Comparison of ENCODE assay signal across 15 cellular contexts in genomic region chr9:1454980-1455367, GRCh38.
DNase-seq lines count a peak whose midpoint lies in the region; ATAC-seq and TF ChIP-seq lines count a peak whose summit lies in the region.
"Had no signal": no experiment of that assay in that cellular context is flagged by ENCODE, and none has a peak within 500 bp of the region (broad histone marks: within the 10 kb centered on the region; RNA-seq: fewer than 3 reads in every experiment).

No MANE protein-coding gene starts in this region.

- intact Hi-C loops in sciatic nerve (cut with DNase I): no loop called here

- H3K9me3 ChIP-seq in GM23248 (ENCODE audit: low read depth) (no peaks in the 10 kb centered on the region), smooth muscle cell (replicated peaks; ENCODE audit: low read depth) (peaks cover 5% of the 10 kb centered on the region)
- H3K9me3 ChIP-seq: BE2C, Caco-2, HAP-1 had no signal

- H3F3A ChIP-seq in GM23248 (ENCODE audit: insufficient read depth) (peaks cover 6% of the 10 kb centered on the region; the same call in 1 of the 2 replicates), smooth muscle cell (ENCODE audit: low read depth) (no peaks in the 10 kb centered on the region)

- H3K27ac ChIP-seq in GM23248: no peak overlapping the region
- peak overlapping the region; percentile 86 for H3K27ac ChIP-seq in cingulate gyrus (ENCODE audit: low read depth, low read length)
- peak overlapping the region; percentile 96 for H3K27ac ChIP-seq in temporal lobe (ENCODE audit: low read depth, low read length)
- H3K27ac ChIP-seq in smooth muscle cell (ENCODE audit: low read depth): no peak overlapping the region

- in situ Hi-C loops in GM23248 (cut with MboI): no loop called here

- H3K27me3 ChIP-seq in GM23248 (replicated peaks; ENCODE audit: insufficient read depth): peaks cover 57% of the 10 kb centered on the region
- no peaks in the 10 kb centered on the region for H3K27me3 ChIP-seq in smooth muscle cell (ENCODE audit: low read depth)
- H3K27me3 ChIP-seq: BE2C had no signal

- 4 to 5% methylated on average over 5 of the region's 5 CpGs for WGBS in GM23248 (ENCODE audit: low coverage in 1 of 2, low lambda C conversion rate in 2 of 2, missing lambda C conversion rate in 2 of 2), 2 experiments
- WGBS in smooth muscle cell (ENCODE audit: low lambda C conversion rate): 55% methylated on average over 5 of the region's 5 CpGs

- TF ChIP-seq CTCF in smooth muscle cell (IDR thresholded peaks at IDR 0.05; ENCODE audit: borderline replicate concordance, insufficient read depth, poor library complexity, severe bottlenecking): no peak

- H3K79me2 ChIP-seq in GM23248 (ENCODE audit: insufficient read depth): no peaks in the 10 kb centered on the region
- H3K79me2 ChIP-seq in smooth muscle cell (ENCODE audit: low read depth): no peaks in the 10 kb centered on the region

- no peak overlapping the region for H3K4me3 ChIP-seq in GM23248
- no peak overlapping the region for H3K4me3 ChIP-seq in smooth muscle cell
- H3K4me3 ChIP-seq: HAP-1 had no signal

- H2AFZ ChIP-seq in GM23248 (no peak overlapping the region), smooth muscle cell (ENCODE audit: low read depth) (no peak overlapping the region)

- H3K36me3 ChIP-seq in GM23248 (ENCODE audit: low read depth): no peaks in the 10 kb centered on the region
- no peaks in the 10 kb centered on the region for H3K36me3 ChIP-seq in smooth muscle cell (ENCODE audit: low read depth)
- H3K36me3 ChIP-seq: BE2C, HAP-1 had no signal

- H4K20me1 ChIP-seq in GM23248 (ENCODE audit: insufficient read depth): no peaks in the 10 kb centered on the region
- no peaks in the 10 kb centered on the region for H4K20me1 ChIP-seq in smooth muscle cell (ENCODE audit: low read depth)

- H3K4me1 ChIP-seq in GM23248 (ENCODE audit: insufficient read depth) (peaks cover 4% of the 10 kb centered on the region; the same call in 1 of the 2 replicates), smooth muscle cell (ENCODE audit: low read depth) (no peaks in the 10 kb centered on the region)
- H3K4me1 ChIP-seq: BE2C, Caco-2, HAP-1 had no signal

- no peaks in the 10 kb centered on the region for H3K9me2 ChIP-seq in GM23248 (ENCODE audit: insufficient read depth)

- H3K4me2 ChIP-seq in GM23248 (ENCODE audit: unreplicated experiment) (no peak overlapping the region), smooth muscle cell (no peak overlapping the region)

- H3K9ac ChIP-seq in GM23248: no peak overlapping the region
- H3K9ac ChIP-seq in smooth muscle cell (ENCODE audit: low read depth): no peak overlapping the region

- ATAC-seq in sciatic nerve (peak; percentile 68), GM21528 (IDR thresholded peaks at IDR 0.05; ENCODE audit: low FRiP score, unreplicated experiment) (no peak)

- DNase-seq in GM23248 (peak; percentile 2), sciatic nerve (ENCODE audit: low spot score) (no peak), iPS-NIHi11 (ENCODE audit: low spot score) (no peak), HCEC 1CT (no peak), smooth muscle cell (lab: John Stamatoyannopoulos, UW; ENCODE audit: unreplicated experiment) (no peak)
- DNase-seq: BE2C; Caco-2; CD8-positive, alpha-beta memory T cell; DND-41; GDM1; HFFc6 had no signal

Comparison
In these comparisons a context has a peak if more than half of its experiments do, and no peak if none do; other contexts are left out.
1. H3K27ac ChIP-seq: peak in cingulate gyrus (single experiment) and temporal lobe (single experiment); none in GM23248 (single experiment) and smooth muscle cell (single experiment).